In genomic region chr21:41650526-41651145, GRCh38 we compare ENCODE assay signal across 28 cellular contexts.
A peak's percentile ranks its signal among the peaks of the same experiment; 100 is the strongest.
DNase-seq lines count a peak whose midpoint lies in the region; ATAC-seq and TF ChIP-seq lines count a peak whose summit lies in the region.
"Had no signal": no experiment of that assay in that cellular context is flagged by ENCODE, and none has a peak within 500 bp of the region (broad histone marks: within the 10 kb centered on the region; RNA-seq: fewer than 3 reads in every experiment).

No MANE protein-coding gene starts in this region.

- no peak for ATAC-seq in RWPE2 (ENCODE audit: low read depth)
- ATAC-seq in upper lobe of right lung: no peak
- ATAC-seq in HG02588 (IDR thresholded peaks at IDR 0.05; ENCODE audit: unreplicated experiment): no peak

- no peak overlapping the region for H3K4me2 ChIP-seq in neural progenitor cell

- H3K27ac ChIP-seq in RWPE2 (ENCODE audit: poor library complexity, severe bottlenecking) (no peak overlapping the region), neural progenitor cell (no peak overlapping the region), upper lobe of right lung (no peak overlapping the region), testis (no peak overlapping the region)
- H3K27ac ChIP-seq: 22Rv1, SK-N-MC had no signal

- no peak overlapping the region for H2AFZ ChIP-seq in neural progenitor cell (replicated peaks)
- H2AFZ ChIP-seq: PC-9 had no signal

- no peak overlapping the region for H3K4me3 Mint-ChIP-seq in neural progenitor cell

- no peaks in the 10 kb centered on the region for H4K20me1 ChIP-seq in neural progenitor cell (ENCODE audit: low read depth)

- H3K9me3 ChIP-seq in RWPE2 (ENCODE audit: severe bottlenecking): no peaks in the 10 kb centered on the region
- no peaks in the 10 kb centered on the region for H3K9me3 ChIP-seq in neural progenitor cell (ENCODE audit: low read depth)
- no peaks in the 10 kb centered on the region for H3K9me3 ChIP-seq in upper lobe of right lung
- H3K9me3 ChIP-seq in testis: no peaks in the 10 kb centered on the region
- H3K9me3 ChIP-seq: BE2C had no signal

- peaks cover 9% of the 10 kb centered on the region for H3K9me3 Mint-ChIP-seq in neural progenitor cell

- DNase-seq in activated effector memory CD4-positive, alpha-beta T cell treated with anti-CD3 and anti-CD28 coated beads, Interleukin-2, amount 50 U/mL, for 16 hours: peak; percentile 33
- DNase-seq in activated effector memory CD4-positive, alpha-beta T cell treated with Interleukin-2 at 50 U/mL for 16 hours: no peak
- DNase-seq in RWPE2 (ENCODE audit: low spot score): peak; percentile 34
- no peak for DNase-seq in neural progenitor cell (ENCODE audit: low spot score)
- peak; percentile 17 for DNase-seq in upper lobe of right lung
- no peak for DNase-seq in testis
- DNase-seq in HCEC 1CT: no peak
- DNase-seq: BE2C; Calu3; DMS79 treated with DMSO at 0.1 percent for 48 hours; GF-D8; GOT3; KBM-7; NCI-H1105 treated with DMSO at 0.1 percent for 48 hours; NCI-H146; NCI-H1930; NCI-H2107; NCI-H446 treated with DMSO at 0.1 percent for 48 hours; NCI-H526; NCI-H82; NK-92 treated with Interleukin-12 subunit alpha and Interleukin-12 subunit beta, amount 100 ng/mL, for 24 hours; PC-9; RPMI8226; SIG-M5 had no signal

- peaks cover 6% of the 10 kb centered on the region for H3K4me1 Mint-ChIP-seq in neural progenitor cell

- H3K79me2 ChIP-seq in neural progenitor cell (ENCODE audit: low read depth): no peaks in the 10 kb centered on the region

- peak overlapping the region; percentile 71 for H3K27ac Mint-ChIP-seq in neural progenitor cell

- H3K4me3 ChIP-seq in RWPE2 (ENCODE audit: severe bottlenecking) (no peak overlapping the region), neural progenitor cell (no peak overlapping the region), upper lobe of right lung (no peak overlapping the region), testis (no peak overlapping the region)
- H3K4me3 ChIP-seq: MG63, PC-9, SK-N-MC had no signal

- no peak for TF ChIP-seq CTCF in RWPE2 (IDR thresholded peaks at IDR 0.05; ENCODE audit: poor library complexity, severe bottlenecking)
- TF ChIP-seq CTCF in neural progenitor cell (IDR thresholded peaks at IDR 0.05): no peak
- no peak for TF ChIP-seq CTCF in upper lobe of right lung (IDR thresholded peaks at IDR 0.05)
- no peak for TF ChIP-seq CTCF in testis (IDR thresholded peaks at IDR 0.05)

- no peaks in the 10 kb centered on the region for H3F3A ChIP-seq in neural progenitor cell (ENCODE audit: low read depth)

- TF ChIP-seq POLR2A in testis (IDR thresholded peaks at IDR 0.05): no peak

- 65 to 70% methylated on average over 19 of the region's 19 CpGs for WGBS in testis, 2 donors

- no peak overlapping the region for H3K9ac ChIP-seq in neural progenitor cell

- intact Hi-C loops in upper lobe of right lung (cut with DNase I): no loop called here
- intact Hi-C loops in testis (cut with DNase I; ENCODE audit: low total_unique reads): no loop called here

- H3K4me1 ChIP-seq in RWPE2 (ENCODE audit: insufficient read depth, poor library complexity, severe bottlenecking): peaks cover 39% of the 10 kb centered on the region
- no peaks in the 10 kb centered on the region for H3K4me1 ChIP-seq in neural progenitor cell
- H3K4me1 ChIP-seq in upper lobe of right lung: peaks cover 16% of the 10 kb centered on the region
- H3K4me1 ChIP-seq in testis: peaks cover 3% of the 10 kb centered on the region
- H3K4me1 ChIP-seq: BE2C had no signal

- H3K36me3 Mint-ChIP-seq in neural progenitor cell: no peaks in the 10 kb centered on the region

- no peaks in the 10 kb centered on the region for H3K36me3 ChIP-seq in RWPE2 (ENCODE audit: low read depth)
- no peaks in the 10 kb centered on the region for H3K36me3 ChIP-seq in neural progenitor cell
- no peaks in the 10 kb centered on the region for H3K36me3 ChIP-seq in upper lobe of right lung
- H3K36me3 ChIP-seq in testis (ENCODE audit: low read depth, missing control alignments): no peaks in the 10 kb centered on the region
- H3K36me3 ChIP-seq: BE2C, MG63 had no signal

- H3K27me3 ChIP-seq in RWPE2 (ENCODE audit: insufficient read depth, poor library complexity, severe bottlenecking) (no peaks in the 10 kb centered on the region), neural progenitor cell (no peaks in the 10 kb centered on the region), upper lobe of right lung (no peaks in the 10 kb centered on the region), testis (no peaks in the 10 kb centered on the region)
- H3K27me3 ChIP-seq: BE2C, MG63 had no signal

- peaks cover 8% of the 10 kb centered on the region for H3K27me3 Mint-ChIP-seq in neural progenitor cell (ENCODE audit: insufficient read depth, low read depth)

Comparison
In these comparisons a context has a peak if more than half of its experiments do, and no peak if none do; other contexts are left out.
1. DNase-seq: peak in activated effector memory CD4-positive, alpha-beta T cell treated with anti-CD3 and anti-CD28 coated beads, Interleukin-2, amount 50 U/mL, for 16 hours (single experiment), RWPE2 (single experiment) and upper lobe of right lung (single experiment); none in activated effector memory CD4-positive, alpha-beta T cell treated with Interleukin-2 at 50 U/mL for 16 hours (single experiment), neural progenitor cell (single experiment), testis (single experiment) and HCEC 1CT (single experiment).